Comparison of ENCODE assay signal across 17 cellular contexts in genomic region chr20:33669873-33670640, GRCh38. TPM values are rescaled to one million over a fixed set of nuclear protein-coding genes. Genes with fewer than 3 reads are reported as not detected.
A peak's percentile ranks its signal among the peaks of the same experiment; 100 is the strongest.
DNase-seq lines count a peak whose midpoint lies in the region; ATAC-seq and TF ChIP-seq lines count a peak whose summit lies in the region.
"Had no signal": no experiment of that assay in that cellular context is flagged by ENCODE, and none has a peak within 500 bp of the region (broad histone marks: within the 10 kb centered on the region; RNA-seq: fewer than 3 reads in every experiment).

No MANE protein-coding gene starts in this region.

- H3K36me3 Mint-ChIP-seq in CD4-positive, alpha-beta T cell (ENCODE audit: low read depth): no peaks in the 10 kb centered on the region
- 0 out of 2 replicates have a peak, but pooled peaks cover 4% of the 10 kb centered on the region for H3K36me3 Mint-ChIP-seq in HFFc6 (ENCODE audit: low read depth)
- H3K36me3 Mint-ChIP-seq: activated naive CD4-positive, alpha-beta T cell treated with anti-CD3 and anti-CD28 coated beads, Interleukin-2, amount 50 U/mL, for 24 hours; CD4-positive, CD25-positive, alpha-beta regulatory T cell; stimulated activated memory B cell treated with anti-CD40 and anti-IgM and Interleukin-4, amounts not matched to agents 10 μg/mL and 1 μg/mL and 100 μg/mL, for 72 hours had no signal

- CTCF ChIA-PET in CD4-positive, alpha-beta T cell (lab: Charles Lee): no interaction called here

- peak overlapping the region; percentile 6 for H3K4me3 Mint-ChIP-seq in CD4-positive, alpha-beta T cell
- H3K4me3 Mint-ChIP-seq in HFFc6: no peak overlapping the region
- H3K4me3 Mint-ChIP-seq in stimulated activated naive CD8-positive, alpha-beta T cell treated with anti-CD3 and anti-CD28 coated beads, Interleukin-15, amount 100 ng/mL, for 72 hours: no peak overlapping the region
- H3K4me3 Mint-ChIP-seq: activated naive CD4-positive, alpha-beta T cell treated with anti-CD3 and anti-CD28 coated beads, Interleukin-2, amount 50 U/mL, for 24 hours; stimulated activated memory B cell treated with anti-CD40 and anti-IgM and Interleukin-4, amounts not matched to agents 10 μg/mL and 1 μg/mL and 100 μg/mL, for 72 hours had no signal

- H3K27ac ChIP-seq in CD4-positive, alpha-beta T cell (ENCODE audit: low read depth, low read length): no peak overlapping the region
- H3K27ac ChIP-seq in cingulate gyrus (ENCODE audit: low read depth, low read length): peak overlapping the region; percentile 75
- H3K27ac ChIP-seq in ovary: no peak overlapping the region
- H3K27ac ChIP-seq: neutrophil had no signal

- no peak for DNase-seq in CD4-positive, alpha-beta T cell
- DNase-seq in HFFc6 (no peak), ovary (peak in 3 of 5 donors; percentile 9 to 38 (median 26)), MV-4-11 (lab: John Stamatoyannopoulos, UW) (no peak)
- DNase-seq in stimulated activated naive CD8-positive, alpha-beta T cell treated with anti-CD3 and anti-CD28 coated beads, Interleukin-15, amount 100 ng/mL, for 72 hours: no peak
- DNase-seq: CD4-positive, CD25-positive, alpha-beta regulatory T cell; central memory CD4-positive, alpha-beta T cell; foreskin melanocyte; GF-D8; NCI-H1436; SK-N-SH had no signal

- H3K9me3 ChIP-seq in CD4-positive, alpha-beta T cell (ENCODE audit: control insufficient read depth, low read length): no peaks in the 10 kb centered on the region
- H3K9me3 ChIP-seq in ovary: no peaks in the 10 kb centered on the region
- H3K9me3 ChIP-seq: neutrophil, SK-N-SH had no signal

- no peaks in the 10 kb centered on the region for H3K36me3 ChIP-seq in ovary
- H3K36me3 ChIP-seq: neutrophil had no signal

- no peaks in the 10 kb centered on the region for H3K27me3 ChIP-seq in CD4-positive, alpha-beta T cell (ENCODE audit: control insufficient read depth, insufficient read depth, low read length)
- H3K27me3 ChIP-seq in ovary: no peaks in the 10 kb centered on the region
- H3K27me3 ChIP-seq: neutrophil had no signal

- peaks cover 28% of the 10 kb centered on the region for H3K4me1 Mint-ChIP-seq in CD4-positive, alpha-beta T cell (ENCODE audit: low read depth)
- H3K4me1 Mint-ChIP-seq in HFFc6 (ENCODE audit: low read depth): peaks cover 66% of the 10 kb centered on the region
- peaks cover 66% of the 10 kb centered on the region for H3K4me1 Mint-ChIP-seq in stimulated activated naive CD8-positive, alpha-beta T cell treated with anti-CD3 and anti-CD28 coated beads, Interleukin-15, amount 100 ng/mL, for 72 hours

- H3K4me1 ChIP-seq in ovary (ENCODE audit: insufficient read depth): peaks cover 16% of the 10 kb centered on the region

- TF ChIP-seq POLR2A in ovary (IDR thresholded peaks at IDR 0.05): no peak

- H3K27ac Mint-ChIP-seq in CD4-positive, alpha-beta T cell: no peak overlapping the region
- H3K27ac Mint-ChIP-seq in HFFc6: peak overlapping the region; percentile 58
- H3K27ac Mint-ChIP-seq in stimulated activated naive CD8-positive, alpha-beta T cell treated with anti-CD3 and anti-CD28 coated beads, Interleukin-15, amount 100 ng/mL, for 72 hours: peak overlapping the region in 1 of 2 donors; percentile 81
- H3K27ac Mint-ChIP-seq: activated naive CD4-positive, alpha-beta T cell treated with anti-CD3 and anti-CD28 coated beads, Interleukin-2, amount 50 U/mL, for 24 hours; stimulated activated memory B cell treated with anti-CD40 and anti-IgM and Interleukin-4, amounts not matched to agents 10 μg/mL and 1 μg/mL and 100 μg/mL, for 72 hours had no signal

- no peak for ATAC-seq in CD4-positive, alpha-beta T cell (ENCODE audit: poor library complexity)
- no peak for ATAC-seq in stimulated activated naive CD8-positive, alpha-beta T cell treated with anti-CD3 and anti-CD28 coated beads, Interleukin-15, amount 100 ng/mL, for 72 hours
- ATAC-seq in GM21737 (IDR thresholded peaks at IDR 0.05; ENCODE audit: unreplicated experiment): no peak
- ATAC-seq: stimulated activated memory B cell treated with anti-CD40 and anti-IgM and Interleukin-4, amounts not matched to agents 10 μg/mL and 1 μg/mL and 100 μg/mL, for 72 hours had no signal

- no peaks in the 10 kb centered on the region for H3K27me3 Mint-ChIP-seq in CD4-positive, alpha-beta T cell
- peaks cover 2% of the 10 kb centered on the region for H3K27me3 Mint-ChIP-seq in HFFc6 (ENCODE audit: insufficient read depth)
- H3K27me3 Mint-ChIP-seq in stimulated activated naive CD8-positive, alpha-beta T cell treated with anti-CD3 and anti-CD28 coated beads, Interleukin-15, amount 100 ng/mL, for 72 hours: no peaks in the 10 kb centered on the region
- H3K27me3 Mint-ChIP-seq: activated naive CD4-positive, alpha-beta T cell treated with anti-CD3 and anti-CD28 coated beads, Interleukin-2, amount 50 U/mL, for 24 hours; CD4-positive, CD25-positive, alpha-beta regulatory T cell; stimulated activated memory B cell treated with anti-CD40 and anti-IgM and Interleukin-4, amounts not matched to agents 10 μg/mL and 1 μg/mL and 100 μg/mL, for 72 hours had no signal

- WGBS in ovary, 3 donors: 80 to 83% (median 80%) methylated on average over 13 of the region's 13 CpGs

- no peak for TF ChIP-seq CTCF in CD4-positive, alpha-beta T cell (IDR thresholded peaks at IDR 0.05)
- TF ChIP-seq CTCF in HFFc6 (IDR thresholded peaks at IDR 0.05) (no peak), ovary (IDR thresholded peaks at IDR 0.05) (no peak)

- no peaks in the 10 kb centered on the region for H3K9me3 Mint-ChIP-seq in CD4-positive, alpha-beta T cell
- H3K9me3 Mint-ChIP-seq in HFFc6: no peaks in the 10 kb centered on the region
- H3K9me3 Mint-ChIP-seq in stimulated activated naive CD8-positive, alpha-beta T cell treated with anti-CD3 and anti-CD28 coated beads, Interleukin-15, amount 100 ng/mL, for 72 hours: no peaks in the 10 kb centered on the region
- H3K9me3 Mint-ChIP-seq: activated naive CD4-positive, alpha-beta T cell treated with anti-CD3 and anti-CD28 coated beads, Interleukin-2, amount 50 U/mL, for 24 hours; CD4-positive, CD25-positive, alpha-beta regulatory T cell; stimulated activated memory B cell treated with anti-CD40 and anti-IgM and Interleukin-4, amounts not matched to agents 10 μg/mL and 1 μg/mL and 100 μg/mL, for 72 hours had no signal

- intact Hi-C loops in CD4-positive, alpha-beta T cell (cut with DNase I, micrococcal nuclease): loop anchor here (2.0 to 10.0 kb wide), 3 partner anchors 65 to 1715 kb away; partner anchors contain the start of genes PDRG1 (in 1 of the 2) and ZNF341 (in 1 of the 2)
- intact Hi-C loops in ovary (cut with DNase I): loop anchor here in 2 of 4 donors (5.0 to 10.0 kb wide), 3 partner anchors 62 to 145 kb away; partner anchors contain the start of genes ZNF341 (in 2 of the 2) and CHMP4B (in 1 of the 2)

- H3K4me3 ChIP-seq in ovary: no peak overlapping the region

- TF ChIP-seq EP300 in ovary (IDR thresholded peaks at IDR 0.05): no peak

- POLR2A ChIA-PET in CD4-positive, alpha-beta T cell (lab: Charles Lee): interaction anchor here (1.6 to 3.6 kb wide), 2 partner anchors 50 kb away, joined by 7 to 23 read pairs; partner anchors contain the start of gene PXMP4

RNA-seq across cellular contexts. Expression of gene ACTL10, which starts 3.3 kb away (rescaled TPM):
- total RNA-seq in CD4-positive, alpha-beta T cell: under 1 TPM; 0.28 to 0.55 TPM
- 1 to 10 TPM; 1.6 to 2.3 (median 1.8) TPM for total RNA-seq in HFFc6 (2021; fragmentation: NEBNext Ultra II Directional; extraction: Animal tissue kit (Norgen Biotek cat#: 25700))
- 1 to 10 TPM; 1.0 to 2.4 (median 1.7) TPM for total RNA-seq in ovary
- under 1 TPM in 1 of 2 donors, not detected in 1; 0.59 TPM for polyA plus RNA-seq in ovary
- total RNA-seq: NCI-H460 had no signal

RNA-seq across cellular contexts. Expression of gene NECAB3, which starts 4.2 kb away (rescaled TPM):
- 1 to 10 TPM; 8.7 to 9.2 TPM for total RNA-seq in CD4-positive, alpha-beta T cell
- total RNA-seq in HFFc6 (2021; fragmentation: NEBNext Ultra II Directional; extraction: Animal tissue kit (Norgen Biotek cat#: 25700)): 10 to 100 TPM; 24.9 to 30.0 (median 27.0) TPM
- total RNA-seq in ovary: 100 to 1,000 TPM in 4 of 7 donors, 10 to 100 TPM in 3; 74.3 to 166 (median 103) TPM
- 10 to 100 TPM in 1 of 2 donors, 1 to 10 TPM in 1; 9.2 to 95.6 TPM for polyA plus RNA-seq in ovary

RNA-seq across cellular contexts. Expression of gene C20orf144, which starts 7.9 kb away (rescaled TPM):
- total RNA-seq in CD4-positive, alpha-beta T cell: under 1 TPM; 0.17 to 0.19 TPM
- under 1 TPM in 5 of 6 experiments, not detected in 1; 0.10 to 0.31 (median 0.23) TPM for total RNA-seq in HFFc6 (2021; fragmentation: NEBNext Ultra II Directional; extraction: Animal tissue kit (Norgen Biotek cat#: 25700))
- total RNA-seq in ovary: under 1 TPM in 1 of 7 donors, not detected in 6; 0.46 TPM
- polyA plus RNA-seq in ovary: under 1 TPM in 1 of 2 donors, not detected in 1; 0.05 TPM
- total RNA-seq: CD4-positive, CD25-positive, alpha-beta regulatory T cell; NCI-H460 had no signal

RNA-seq across cellular contexts. Expression of gene E2F1, which starts 16.1 kb away (rescaled TPM):
- 1 to 10 TPM; 1.2 to 1.6 TPM for total RNA-seq in CD4-positive, alpha-beta T cell
- 10 to 100 TPM; 11.3 to 21.7 (median 20.2) TPM for total RNA-seq in HFFc6 (2021; fragmentation: NEBNext Ultra II Directional; extraction: Animal tissue kit (Norgen Biotek cat#: 25700))
- 1 to 10 TPM; 2.3 to 7.6 (median 3.4) TPM for total RNA-seq in ovary
- polyA plus RNA-seq in ovary: 1 to 10 TPM in 1 of 2 donors, under 1 TPM in 1; 0.95 to 4.1 TPM

RNA-seq across cellular contexts. Expression of gene PXMP4, which starts 50.1 kb away (rescaled TPM):
- total RNA-seq in CD4-positive, alpha-beta T cell: 1 to 10 TPM; 3.6 to 4.1 TPM
- total RNA-seq in HFFc6 (2021; fragmentation: NEBNext Ultra II Directional; extraction: Animal tissue kit (Norgen Biotek cat#: 25700)): 10 to 100 TPM in 4 of 6 experiments, 1 to 10 TPM in 2; 8.3 to 14.4 (median 11.4) TPM
- 10 to 100 TPM in 5 of 7 donors, 1 to 10 TPM in 2; 3.4 to 15.1 (median 11.8) TPM for total RNA-seq in ovary
- 1 to 10 TPM; 5.3 to 8.8 TPM for polyA plus RNA-seq in ovary

Comparison
In these comparisons a context has a peak if more than half of its experiments do, and no peak if none do; other contexts are left out.
1. DNase-seq: peak in ovary (3 of 5); none in CD4-positive, alpha-beta T cell (0 of 10), HFFc6 (single experiment), stimulated activated naive CD8-positive, alpha-beta T cell treated with anti-CD3 and anti-CD28 coated beads, Interleukin-15, amount 100 ng/mL, for 72 hours (0 of 2) and MV-4-11 (single experiment).